ENCODE assay signal across 8 cellular contexts in the genomic region with DNA sequence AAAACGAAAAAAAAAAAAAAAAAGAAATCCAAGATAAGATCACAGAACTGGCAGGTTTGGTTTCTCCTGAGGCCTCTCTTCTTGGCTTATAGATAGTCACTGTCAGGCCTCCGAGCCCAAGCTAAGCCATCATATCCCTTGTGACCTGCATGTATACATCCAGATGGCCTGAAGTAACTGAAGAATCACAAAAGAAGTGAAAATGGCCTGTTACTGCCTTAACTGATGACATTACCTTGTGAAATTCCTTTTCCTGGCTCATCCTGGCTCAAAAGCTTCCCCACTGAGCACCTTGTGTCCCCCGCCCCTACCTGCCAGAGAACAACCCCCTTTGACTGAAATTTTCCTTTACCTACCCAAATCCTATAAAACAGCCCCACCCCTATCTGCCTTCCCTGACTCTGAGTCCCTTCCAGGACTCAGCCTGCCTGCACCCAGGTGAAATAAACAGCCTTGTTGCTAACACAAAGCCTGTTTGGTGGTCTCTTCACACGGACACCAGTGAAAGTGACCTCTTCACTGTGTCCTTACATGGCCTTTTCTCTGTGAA. TPM values are rescaled to one million over a fixed set of nuclear protein-coding genes. Genes with fewer than 3 reads are reported as not detected.
A peak's percentile ranks its signal among the peaks of the same experiment; 100 is the strongest.
DNase-seq lines count a peak whose midpoint lies in the region; ATAC-seq, FAIRE-seq and TF ChIP-seq lines count a peak whose summit lies in the region.
"Not testable (repeated sequence)": the region's sequence is repeated elsewhere in the genome, so short reads cannot be mapped to it uniquely, and the experiment has no call there.

No MANE protein-coding gene starts in this region.

- peaks cover 25% of the 10 kb centered on the region for H3F3A ChIP-seq in GM23248 (ENCODE audit: insufficient read depth)

- H3K27ac ChIP-seq in GM23248 = peak overlapping the region; percentile 99
- peak overlapping the region; percentile 92; the same call in 1 of the 2 replicates for H3K27ac ChIP-seq in HUES6 (ENCODE audit: low read depth, low read length)
- H3K27ac ChIP-seq in right cardiac atrium (ENCODE audit: low read length) = peak overlapping the region; percentile 5
- H3K27ac ChIP-seq in suprapubic skin = peak overlapping the region; percentile 97

- H3K4me1 ChIP-seq in GM23248 (ENCODE audit: insufficient read depth) (peaks cover 33% of the 10 kb centered on the region), HUES6 (ENCODE audit: control insufficient read depth, insufficient read depth, low read length) (peaks cover 12% of the 10 kb centered on the region; the same call in 1 of the 2 replicates), suprapubic skin (peaks cover 33% of the 10 kb centered on the region)
- not testable (repeated sequence) for H3K4me1 ChIP-seq in right cardiac atrium (ENCODE audit: control insufficient read depth, insufficient read depth, low read length)

- in situ Hi-C loops in GM23248 (cut with MboI) = not testable (repeated sequence)

- H3K27ac Mint-ChIP-seq in nephron progenitor cell = peak overlapping the region; percentile 98

- 3 to 4% methylated on average over 3 to 4 of the region's 4 CpGs for WGBS in GM23248 (ENCODE audit: low coverage in 1 of 2, low lambda C conversion rate in 2 of 2, missing lambda C conversion rate in 2 of 2), 2 experiments
- 25% methylated on average over 4 of the region's 4 CpGs for WGBS in right cardiac atrium
- 25% methylated on average over 4 of the region's 4 CpGs for WGBS in suprapubic skin

- not testable (repeated sequence) for H3K9me3 ChIP-seq in GM23248 (ENCODE audit: low read depth); right cardiac atrium (ENCODE audit: control insufficient read depth, low read length); suprapubic skin
- peaks cover 22% of the 10 kb centered on the region for H3K9me3 ChIP-seq in HUES6 (ENCODE audit: control insufficient read depth, insufficient read depth, low read depth, low read length)

- ATAC-seq in activated CD4-positive, CD25-positive, alpha-beta regulatory T cell treated with anti-CD3 and anti-CD28 coated beads, Interleukin-2, amount 50 U/mL, for 24 hours = peak; percentile 8 to 15
- ATAC-seq in right cardiac atrium = not testable (repeated sequence)

- not testable (repeated sequence) for H3K36me3 ChIP-seq in GM06990 (ENCODE audit: control insufficient read depth, insufficient read depth, low read length); GM23248 (ENCODE audit: low read depth); HUES6 (ENCODE audit: control insufficient read depth, insufficient read depth, low read length); bronchial epithelial cell (ENCODE audit: control insufficient read depth, insufficient read depth, low read length); suprapubic skin

- H3K4me3 Mint-ChIP-seq in nephron progenitor cell = peak overlapping the region; percentile 92

- peak overlapping the region; percentile 100 for H3K9ac ChIP-seq in GM23248
- peak overlapping the region; percentile 93 for H3K9ac ChIP-seq in HUES6 (ENCODE audit: low read length)

- peak overlapping the region; percentile 95 for H3K4me2 ChIP-seq in GM23248 (ENCODE audit: unreplicated experiment)

- H3K27me3 Mint-ChIP-seq in nephron progenitor cell (ENCODE audit: low read depth, poor library complexity) = not testable (repeated sequence)

- not testable (repeated sequence) for TF ChIP-seq POLR2A in suprapubic skin (IDR thresholded peaks at IDR 0.05)

- not testable (repeated sequence) for TF ChIP-seq CTCF in GM06990 (IDR thresholded peaks at IDR 0.05; ENCODE audit: insufficient read depth, low read length, poor library complexity, severe bottlenecking); bronchial epithelial cell (IDR thresholded peaks at IDR 0.05; ENCODE audit: insufficient read depth, low read length, severe bottlenecking); nephron progenitor cell (IDR thresholded peaks at IDR 0.05); suprapubic skin (IDR thresholded peaks at IDR 0.05)

- H3K27me3 ChIP-seq in GM06990 (replicated peaks; ENCODE audit: control insufficient read depth, insufficient read depth, low read length); GM23248 (replicated peaks; ENCODE audit: insufficient read depth); HUES6 (ENCODE audit: control insufficient read depth, insufficient read depth, low read length); bronchial epithelial cell (ENCODE audit: control insufficient read depth, insufficient read depth, low read length); right cardiac atrium (ENCODE audit: control insufficient read depth, insufficient read depth); suprapubic skin: not testable (repeated sequence)

- peak; percentile 28 for TF ChIP-seq EP300 in suprapubic skin (IDR thresholded peaks at IDR 0.05)

- intact Hi-C loops in right cardiac atrium (cut with DNase I) = not testable (repeated sequence)

- peaks cover 74% of the 10 kb centered on the region for H3K79me2 ChIP-seq in GM23248 (ENCODE audit: insufficient read depth)

- H3K4me3 ChIP-seq in GM06990 (replicated peaks; ENCODE audit: low read depth, low read length) = peak overlapping the region; percentile 94
- H3K4me3 ChIP-seq in GM23248 = peak overlapping the region; percentile 99
- peak overlapping the region; percentile 91 for H3K4me3 ChIP-seq in HUES6 (ENCODE audit: low read depth, low read length)
- peak overlapping the region; percentile 94 for H3K4me3 ChIP-seq in bronchial epithelial cell (ENCODE audit: low read depth, low read length)
- peak overlapping the region; percentile 48 for H3K4me3 ChIP-seq in right cardiac atrium (ENCODE audit: low read length)
- peak overlapping the region; percentile 95 for H3K4me3 ChIP-seq in suprapubic skin

- H4K20me1 ChIP-seq in GM23248 (ENCODE audit: insufficient read depth) = not testable (repeated sequence)

- H2AFZ ChIP-seq in GM23248 = peak overlapping the region; percentile 89

- DNase-seq in GM06990 (ENCODE audit: extremely low read depth, insufficient read length); GM23248; bronchial epithelial cell (ENCODE audit: low read depth); right cardiac atrium; nephron progenitor cell; suprapubic skin (ENCODE audit: low spot score in 2 of 2): not testable (repeated sequence)

- not testable (repeated sequence) for FAIRE-seq in bronchial epithelial cell (lab: Jason Lieb, UNC)

- H3K4me1 Mint-ChIP-seq in nephron progenitor cell = peaks cover 31% of the 10 kb centered on the region

- not testable (repeated sequence) for H3K9me2 ChIP-seq in GM23248 (ENCODE audit: insufficient read depth)

- peaks cover 15% of the 10 kb centered on the region for H3K36me3 Mint-ChIP-seq in nephron progenitor cell (ENCODE audit: low read depth)

- H3K9me3 Mint-ChIP-seq in nephron progenitor cell = peaks cover 27% of the 10 kb centered on the region

RNA-seq across cellular contexts. Expression of gene KCTD7, which starts 36.0 kb away (rescaled TPM):
- 11.6 and 14.9 TPM in 2 replicates for total RNA-seq in GM23248 (2014; rRNA removed; shearing (Covaris generic))
- 4.9 and 5.0 TPM in 2 replicates for polyA plus RNA-seq in GM23248 (2016; fragmentation: Nextera tagmentation; extraction: Ambion mirVana)
- total RNA-seq in bronchial epithelial cell = 3.2 and 5.0 TPM in 2 replicates
- 10 to 100 TPM in 2 of 4 donors, 1 to 10 TPM in 2; 5.9 to 13.2 (median 10.2) TPM for total RNA-seq in right cardiac atrium
- polyA plus RNA-seq in right cardiac atrium = 8.5 TPM
- total RNA-seq in suprapubic skin = 10 to 100 TPM in 1 of 4 donors, 1 to 10 TPM in 3; 6.2 to 17.9 (median 6.7) TPM

Comparison
In these comparisons a context has a peak if more than half of its experiments do, and no peak if none do; other contexts are left out.
1. H3K4me3 ChIP-seq: peak in every context shown above with its lines; median percentile 99 in GM23248; 95 in suprapubic skin; 94 in GM06990; 94 in bronchial epithelial cell; 91 in HUES6; 48 in right cardiac atrium.
2. H3K27ac ChIP-seq: peak in every context shown above with its lines; median percentile 99 in GM23248; 97 in suprapubic skin; 92 in HUES6; 5 in right cardiac atrium.